ENCODE assay signal across 1 cellular context in genomic region chr12:46473634-46474201, GRCh38.
TF ChIP-seq lines count a peak whose summit lies in the region.

No MANE protein-coding gene starts in this region.

TF ChIP-seq in HepG2, 621 proteins besides CTCF, POLR2A, EP300 and RAD21 (continued from another document):
- TF ChIP-seq DPF2 (CRISPR knock-in tag; IDR thresholded peaks at IDR 0.05; ENCODE audit: borderline replicate concordance, low read depth) (peak; percentile 71; the same call in 1 of the 2 replicates), ZMYM2 (CRISPR knock-in tag; IDR thresholded peaks at IDR 0.05) (0 out of 2 replicates have a peak, but pooled peaks have one; percentile 58), TEAD3 (CRISPR knock-in tag; optimal IDR thresholded peaks at IDR 0.05; ENCODE audit: borderline replicate concordance) (peak; percentile 93), SOX5 (CRISPR knock-in tag; IDR thresholded peaks at IDR 0.05; ENCODE audit: borderline replicate concordance) (peak; percentile 94), BRF2 (CRISPR knock-in tag; IDR thresholded peaks at IDR 0.05) (no peak), SMAD3 (CRISPR knock-in tag; IDR thresholded peaks at IDR 0.05) (peak; percentile 85), HNF1A (IDR thresholded peaks at IDR 0.05; ENCODE audit: low read depth) (peak; percentile 97), HNF1A (CRISPR knock-in tag; IDR thresholded peaks at IDR 0.05; ENCODE audit: borderline replicate concordance) (peak; percentile 98), NFIC (IDR thresholded peaks at IDR 0.05; ENCODE audit: low read length) (peak; percentile 96), FOXC1 (CRISPR knock-in tag; IDR thresholded peaks at IDR 0.05; ENCODE audit: borderline replicate concordance) (no peak), HOMEZ (CRISPR knock-in tag; IDR thresholded peaks at IDR 0.05; ENCODE audit: low read depth) (peak; percentile 66), TARDBP (CRISPR knock-in tag; IDR thresholded peaks at IDR 0.05) (peak; percentile 82; the same call in 1 of the 2 replicates), KDM6A (CRISPR knock-in tag; IDR thresholded peaks at IDR 0.05; ENCODE audit: low read depth) (peak; percentile 45; the same call in 1 of the 2 replicates), ZNF407 (CRISPR knock-in tag; IDR thresholded peaks at IDR 0.05; ENCODE audit: not compliant biosample characterization) (no peak), HIC2 (CRISPR knock-in tag; IDR thresholded peaks at IDR 0.05; ENCODE audit: low read depth) (peak; percentile 53; the same call in 1 of the 2 replicates), ELF1 (CRISPR knock-in tag; IDR thresholded peaks at IDR 0.05) (0 out of 2 replicates have a peak, but pooled peaks have one; percentile 24), ZSCAN9 (CRISPR knock-in tag; IDR thresholded peaks at IDR 0.05; ENCODE audit: borderline replicate concordance) (peak; percentile 52; the same call in 1 of the 2 replicates), ZBTB37 (CRISPR knock-in tag; IDR thresholded peaks at IDR 0.05) (peak; percentile 95), ZBTB7A (CRISPR knock-in tag; IDR thresholded peaks at IDR 0.05) (no peak), MAX (IDR thresholded peaks at IDR 0.05) (peak; percentile 31; the same call in 1 of the 2 replicates), GZF1 (CRISPR knock-in tag; IDR thresholded peaks at IDR 0.05) (no peak), SMARCE1 (IDR thresholded peaks at IDR 0.05; ENCODE audit: borderline replicate concordance) (no peak), ZNF205 (CRISPR knock-in tag; IDR thresholded peaks at IDR 0.05) (peak; percentile 56; the same call in 1 of the 2 replicates), PAXIP1 (CRISPR knock-in tag; conservative IDR thresholded peaks at IDR 0.05) (peak; percentile 94), ZEB1 (IDR thresholded peaks at IDR 0.05; ENCODE audit: insufficient replicate concordance, low read depth) (peak; percentile 28), ZNF264 (CRISPR knock-in tag; IDR thresholded peaks at IDR 0.05) (peak; percentile 86), FOXK2 (IDR thresholded peaks at IDR 0.05) (peak; percentile 45), SP140L (CRISPR knock-in tag; IDR thresholded peaks at IDR 0.05; ENCODE audit: borderline replicate concordance) (peak; percentile 64; the same call in 1 of the 2 replicates), HMG20B (CRISPR knock-in tag; conservative IDR thresholded peaks at IDR 0.05) (0 out of 2 replicates have a peak, but pooled peaks have one; percentile 59), ZSCAN25 (CRISPR knock-in tag; IDR thresholded peaks at IDR 0.05) (no peak), ZNF850 (CRISPR knock-in tag; conservative IDR thresholded peaks at IDR 0.05) (0 out of 2 replicates have a peak, but pooled peaks have one; percentile 27)
